Comparison of ENCODE assay signal across 8 cellular contexts in genomic region chr12:93411063-93411462, GRCh38. TPM values are rescaled to one million over a fixed set of nuclear protein-coding genes. Genes with fewer than 3 reads are reported as not detected.
DNase-seq lines count a peak whose midpoint lies in the region; ATAC-seq and TF ChIP-seq lines count a peak whose summit lies in the region.
"Not testable (repeated sequence)": the region's sequence is repeated elsewhere in the genome, so short reads cannot be mapped to it uniquely, and the experiment has no call there.

No MANE protein-coding gene starts in this region.

- not testable (repeated sequence) for H3K9me3 Mint-ChIP-seq in IgD-negative memory B cell; activated T-helper 17 cell treated with anti-CD3 and anti-CD28 coated beads, Interleukin-2, amount 50 U/mL, for 72 hours; naive thymus-derived CD4-positive, alpha-beta T cell; stimulated activated naive CD8-positive, alpha-beta T cell treated with anti-CD3 and anti-CD28 coated beads, Interleukin-15, Interleukin-2, amounts not matched to agents 100 ng/mL and 50 ng/mL, for 24 hours

- POLR2A ChIA-PET in naive thymus-derived CD4-positive, alpha-beta T cell (lab: Charles Lee) = interaction anchor here (0.7 to 0.8 kb wide), 3 partner anchors 66 to 1672 kb away, joined by 3 read pairs; no protein-coding TSS in a partner anchor

- not testable (repeated sequence) for H3K27me3 Mint-ChIP-seq in IgD-negative memory B cell; activated T-helper 17 cell treated with anti-CD3 and anti-CD28 coated beads, Interleukin-2, amount 50 U/mL, for 72 hours; naive thymus-derived CD4-positive, alpha-beta T cell; stimulated activated naive CD8-positive, alpha-beta T cell treated with anti-CD3 and anti-CD28 coated beads, Interleukin-15, Interleukin-2, amounts not matched to agents 100 ng/mL and 50 ng/mL, for 24 hours

- CTCF ChIA-PET in naive thymus-derived CD4-positive, alpha-beta T cell (lab: Charles Lee) = interaction anchor here (0.6 to 2.4 kb wide), 5 partner anchors 9 to 691 kb away, joined by 3 to 14 read pairs (median 3); no protein-coding TSS in a partner anchor

- ATAC-seq in activated T-helper 17 cell treated with anti-CD3 and anti-CD28 coated beads, Interleukin-2, amount 50 U/mL, for 72 hours (replicated peaks); naive thymus-derived CD4-positive, alpha-beta T cell: not testable (repeated sequence)

- not testable (repeated sequence) for H3K9me3 ChIP-seq in left ventricle myocardium inferior (replicated peaks); naive thymus-derived CD4-positive, alpha-beta T cell (ENCODE audit: control insufficient read depth in 2 of 3, low read length in 3 of 3)

- H3K4me1 ChIP-seq in left ventricle myocardium inferior = peaks cover 71% of the 10 kb centered on the region
- H3K4me1 ChIP-seq in naive thymus-derived CD4-positive, alpha-beta T cell (ENCODE audit: control insufficient read depth in 2 of 2, insufficient read depth in 2 of 2, low read length in 2 of 2) = peaks cover 5 to 19% of the 10 kb centered on the region in 2 donors

- H3K36me3 Mint-ChIP-seq in IgD-negative memory B cell = not testable (repeated sequence)
- H3K36me3 Mint-ChIP-seq in activated T-helper 17 cell treated with anti-CD3 and anti-CD28 coated beads, Interleukin-2, amount 50 U/mL, for 72 hours (ENCODE audit: low read depth) = peaks cover 85% of the 10 kb centered on the region
- peaks cover 3 to 28% (median 16%) of the 10 kb centered on the region in 5 donors for H3K36me3 Mint-ChIP-seq in naive thymus-derived CD4-positive, alpha-beta T cell
- peaks cover 76% of the 10 kb centered on the region for H3K36me3 Mint-ChIP-seq in stimulated activated naive CD8-positive, alpha-beta T cell treated with anti-CD3 and anti-CD28 coated beads, Interleukin-15, Interleukin-2, amounts not matched to agents 100 ng/mL and 50 ng/mL, for 24 hours (ENCODE audit: low read depth)

- not testable (repeated sequence) for H3K4me3 ChIP-seq in choroid plexus epithelial cell (ENCODE audit: low read depth, low read length); left ventricle myocardium inferior; naive thymus-derived CD4-positive, alpha-beta T cell (ENCODE audit: low read length)

- not testable (repeated sequence) for TF ChIP-seq CTCF in C4-2B (conservative IDR thresholded peaks at IDR 0.05); VCaP (conservative IDR thresholded peaks at IDR 0.05); choroid plexus epithelial cell (conservative IDR thresholded peaks at IDR 0.05; ENCODE audit: low read depth, low read length); left ventricle myocardium inferior (IDR thresholded peaks at IDR 0.05; ENCODE audit: borderline replicate concordance)

- not testable (repeated sequence) for H3K27me3 ChIP-seq in left ventricle myocardium inferior (ENCODE audit: low read depth); naive thymus-derived CD4-positive, alpha-beta T cell (ENCODE audit: control insufficient read depth in 2 of 2, insufficient read depth in 2 of 2, low read length in 2 of 2)

- peaks cover 14% of the 10 kb centered on the region for H3K36me3 ChIP-seq in left ventricle myocardium inferior
- peaks cover 0 to 24% (median 0%) of the 10 kb centered on the region in 3 experiments for H3K36me3 ChIP-seq in naive thymus-derived CD4-positive, alpha-beta T cell (ENCODE audit: control insufficient read depth in 2 of 3, insufficient read depth in 3 of 3, low read length in 3 of 3)

- H3K27ac Mint-ChIP-seq in IgD-negative memory B cell = peak overlapping the region; percentile 42 to 92 (median 80)
- peak overlapping the region; percentile 53 for H3K27ac Mint-ChIP-seq in activated T-helper 17 cell treated with anti-CD3 and anti-CD28 coated beads, Interleukin-2, amount 50 U/mL, for 72 hours
- H3K27ac Mint-ChIP-seq in naive thymus-derived CD4-positive, alpha-beta T cell = peak overlapping the region; percentile 6 to 90 (median 74)
- H3K27ac Mint-ChIP-seq in stimulated activated naive CD8-positive, alpha-beta T cell treated with anti-CD3 and anti-CD28 coated beads, Interleukin-15, Interleukin-2, amounts not matched to agents 100 ng/mL and 50 ng/mL, for 24 hours = peak overlapping the region; percentile 42

- peak overlapping the region; percentile 89 for H3K27ac ChIP-seq in C4-2B
- peak overlapping the region; percentile 51 for H3K27ac ChIP-seq in VCaP
- H3K27ac ChIP-seq in left ventricle myocardium inferior (replicated peaks) = peak overlapping the region; percentile 13
- H3K27ac ChIP-seq in naive thymus-derived CD4-positive, alpha-beta T cell (ENCODE audit: low read depth, low read length) = peak overlapping the region; percentile 47

- H3K4me3 Mint-ChIP-seq in IgD-negative memory B cell; activated T-helper 17 cell treated with anti-CD3 and anti-CD28 coated beads, Interleukin-2, amount 50 U/mL, for 72 hours; stimulated activated naive CD8-positive, alpha-beta T cell treated with anti-CD3 and anti-CD28 coated beads, Interleukin-15, Interleukin-2, amounts not matched to agents 100 ng/mL and 50 ng/mL, for 24 hours: not testable (repeated sequence)
- H3K4me3 Mint-ChIP-seq in naive thymus-derived CD4-positive, alpha-beta T cell = peak overlapping the region in 4 of 10 donors; percentile 18 to 49 (median 44)

- peaks cover 31 to 54% (median 40%) of the 10 kb centered on the region in 3 donors for H3K4me1 Mint-ChIP-seq in IgD-negative memory B cell
- peaks cover 62% of the 10 kb centered on the region for H3K4me1 Mint-ChIP-seq in activated T-helper 17 cell treated with anti-CD3 and anti-CD28 coated beads, Interleukin-2, amount 50 U/mL, for 72 hours
- H3K4me1 Mint-ChIP-seq in naive thymus-derived CD4-positive, alpha-beta T cell = peaks cover 44 to 72% (median 66%) of the 10 kb centered on the region in 7 donors
- peaks cover 86% of the 10 kb centered on the region for H3K4me1 Mint-ChIP-seq in stimulated activated naive CD8-positive, alpha-beta T cell treated with anti-CD3 and anti-CD28 coated beads, Interleukin-15, Interleukin-2, amounts not matched to agents 100 ng/mL and 50 ng/mL, for 24 hours (ENCODE audit: low read depth)

- DNase-seq in choroid plexus epithelial cell (ENCODE audit: low read depth) = peak; percentile 42
- not testable (repeated sequence) for DNase-seq in left ventricle myocardium inferior; naive thymus-derived CD4-positive, alpha-beta T cell

- intact Hi-C loops in left ventricle myocardium inferior (cut with micrococcal nuclease); naive thymus-derived CD4-positive, alpha-beta T cell (cut with micrococcal nuclease): not testable (repeated sequence)

RNA-seq across cellular contexts. Expression of gene UBE2N, which starts 30.7 kb away (rescaled TPM):
- 245 TPM for polyA plus RNA-seq in IgD-negative memory B cell
- 100 to 1,000 TPM; 128 to 252 TPM for total RNA-seq in activated T-helper 17 cell treated with anti-CD3 and anti-CD28 coated beads, Interleukin-2, amount 50 U/mL, for 72 hours
- 86.3 TPM for total RNA-seq in left ventricle myocardium inferior
- 100 to 1,000 TPM in 1 of 5 experiments, 10 to 100 TPM in 4; 76.6 to 180 (median 77.5) TPM for total RNA-seq in naive thymus-derived CD4-positive, alpha-beta T cell
- 100 to 1,000 TPM; 109 to 170 TPM for polyA plus RNA-seq in naive thymus-derived CD4-positive, alpha-beta T cell

RNA-seq across cellular contexts. Expression of gene NUDT4, which starts 33.3 kb away (rescaled TPM):
- 99.0 TPM for polyA plus RNA-seq in IgD-negative memory B cell
- total RNA-seq in activated T-helper 17 cell treated with anti-CD3 and anti-CD28 coated beads, Interleukin-2, amount 50 U/mL, for 72 hours = 10 to 100 TPM; 41.2 to 51.6 TPM
- total RNA-seq in left ventricle myocardium inferior = 283 TPM
- total RNA-seq in naive thymus-derived CD4-positive, alpha-beta T cell = 10 to 100 TPM; 43.3 to 85.1 (median 51.2) TPM
- 10 to 100 TPM; 37.1 to 56.4 TPM for polyA plus RNA-seq in naive thymus-derived CD4-positive, alpha-beta T cell

RNA-seq across cellular contexts. Expression of gene MRPL42, which starts 56.3 kb away (rescaled TPM):
- polyA plus RNA-seq in IgD-negative memory B cell = 84.5 TPM
- 10 to 100 TPM; 42.2 to 70.0 TPM for total RNA-seq in activated T-helper 17 cell treated with anti-CD3 and anti-CD28 coated beads, Interleukin-2, amount 50 U/mL, for 72 hours
- 47.0 TPM for total RNA-seq in left ventricle myocardium inferior
- total RNA-seq in naive thymus-derived CD4-positive, alpha-beta T cell = 10 to 100 TPM; 30.1 to 65.8 (median 45.6) TPM
- 10 to 100 TPM; 67.8 to 75.4 TPM for polyA plus RNA-seq in naive thymus-derived CD4-positive, alpha-beta T cell

Comparison
In these comparisons a context has a peak if more than half of its experiments do, and no peak if none do; other contexts are left out.
1. H3K27ac ChIP-seq: peak in every context shown above with its lines; median percentile 89 in C4-2B; 51 in VCaP; 47 in naive thymus-derived CD4-positive, alpha-beta T cell; 13 in left ventricle myocardium inferior.